31 cellular contexts compared by ENCODE assay signal in the genomic region with DNA sequence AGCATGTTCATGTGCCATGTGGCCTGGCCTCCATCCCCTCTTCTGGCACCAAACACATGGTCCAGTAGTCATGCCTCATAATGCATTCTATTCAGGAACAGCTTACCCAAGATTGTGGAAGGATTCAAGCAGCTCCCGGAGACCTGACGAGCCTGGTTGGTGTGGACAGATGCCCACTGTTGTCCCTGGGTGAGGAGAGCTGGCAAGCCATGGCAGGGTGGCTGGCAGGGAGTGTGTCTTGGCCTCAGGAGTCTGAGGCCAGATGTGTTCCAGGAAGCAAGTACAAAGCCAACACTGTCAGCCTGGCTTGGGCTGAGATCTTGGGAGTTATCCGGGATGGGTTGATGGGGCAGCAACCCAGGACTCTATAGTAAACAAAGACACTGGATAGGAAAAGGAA. TPM values are rescaled to one million over a fixed set of nuclear protein-coding genes. Genes with fewer than 3 reads are reported as not detected.
A peak's percentile ranks its signal among the peaks of the same experiment; 100 is the strongest.
DNase-seq lines count a peak whose midpoint lies in the region; ATAC-seq and TF ChIP-seq lines count a peak whose summit lies in the region.
"Had no signal": no experiment of that assay in that cellular context is flagged by ENCODE, and none has a peak within 500 bp of the region (broad histone marks: within the 10 kb centered on the region; RNA-seq: fewer than 3 reads in every experiment).

No MANE protein-coding gene starts in this region.

- no peak for DNase-seq in left ventricle myocardium inferior
- no peak for DNase-seq in cardiac septum (ENCODE audit: low spot score)
- DNase-seq in dorsolateral prefrontal cortex, result peak in 4 of 10 donors; percentile 38 to 58 (median 44)
- peak; percentile 53 for DNase-seq in midbrain (lab: John Stamatoyannopoulos, UW)
- DNase-seq in GM23338 (ENCODE audit: low spot score), result no peak
- no peak for DNase-seq in GM13977 (ENCODE audit: low spot score)
- DNase-seq: activated CD4-positive, alpha-beta T cell treated with anti-CD3 and anti-CD28 coated beads for 4 hours; BE2C; DMS53; foreskin melanocyte; Kasumi-1; left lung; MV-4-11; NCI-H1436; NCI-H2081; NCI-H226; SJCRH30; stimulated activated CD4-positive, alpha-beta T cell treated with anti-CD3 and anti-CD28 coated beads, Interleukin-15, amount 100 ng/mL, for 24 hours; stimulated activated CD4-positive, alpha-beta T cell treated with anti-CD3 and anti-CD28 coated beads, Interleukin-4, amount 100 ng/mL, for 4 hours; T1000; trophoblast cell had no signal

- intact Hi-C loops in left ventricle myocardium inferior (cut with micrococcal nuclease) (no loop called here), cardiac septum (cut with DNase I) (loop anchor here (5.0 kb wide), 1 partner anchor 247 kb away; no protein-coding TSS in a partner anchor), dorsolateral prefrontal cortex (cut with DNase I) (no loop called here)

- ATAC-seq in HG03457 (IDR thresholded peaks at IDR 0.05; ENCODE audit: unreplicated experiment) (no peak), GM23338 (no peak)
- ATAC-seq: HCT116, HepG2, left lung had no signal

- no peak overlapping the region for H3K27ac Mint-ChIP-seq in GM23338
- H3K27ac Mint-ChIP-seq: activated naive CD8-positive, alpha-beta T cell had no signal

- H3K27me3 ChIP-seq in left ventricle myocardium inferior (ENCODE audit: low read depth) (peaks cover 4% of the 10 kb centered on the region), dorsolateral prefrontal cortex (no peaks in the 10 kb centered on the region), GM23338 (ENCODE audit: insufficient read depth) (no peaks in the 10 kb centered on the region)
- H3K27me3 ChIP-seq: BE2C, cardiac muscle cell, esophagus muscularis mucosa, left lung, neutrophil, SJCRH30 had no signal

- H4K20me1 ChIP-seq in GM23338 (replicated peaks; ENCODE audit: insufficient read depth), result no peaks in the 10 kb centered on the region

- no peaks in the 10 kb centered on the region for H3K9me3 ChIP-seq in left ventricle myocardium inferior (replicated peaks)
- H3K9me3 ChIP-seq: BE2C, esophagus muscularis mucosa, left lung, neutrophil, SJCRH30 had no signal

- peak overlapping the region; percentile 90 for H3K27ac ChIP-seq in left ventricle myocardium inferior (replicated peaks)
- peak overlapping the region in 55 of 59 donors; percentile 15 to 99 (median 74) for H3K27ac ChIP-seq in dorsolateral prefrontal cortex
- H3K27ac ChIP-seq in temporal lobe (ENCODE audit: low read depth, low read length), result peak overlapping the region; percentile 40
- H3K27ac ChIP-seq in GM23338 (ENCODE audit: low read depth), result no peak overlapping the region
- H3K27ac ChIP-seq: cardiac muscle cell, esophagus muscularis mucosa, left lung, neutrophil, SJCRH30, VCaP had no signal

- no peaks in the 10 kb centered on the region for H3K36me3 Mint-ChIP-seq in GM23338 (ENCODE audit: low read depth)
- H3K36me3 Mint-ChIP-seq: activated naive CD8-positive, alpha-beta T cell had no signal

- H3K36me3 ChIP-seq in left ventricle myocardium inferior, result no peaks in the 10 kb centered on the region
- no peaks in the 10 kb centered on the region for H3K36me3 ChIP-seq in GM23338 (ENCODE audit: insufficient read depth)
- H3K36me3 ChIP-seq: BE2C, cardiac muscle cell, esophagus muscularis mucosa, left lung, neutrophil, SJCRH30 had no signal

- H3K4me1 ChIP-seq in left ventricle myocardium inferior (peaks cover 46% of the 10 kb centered on the region), GM23338 (ENCODE audit: insufficient read depth) (peaks cover 14% of the 10 kb centered on the region)
- H3K4me1 ChIP-seq: left lung had no signal

- peaks cover 22% of the 10 kb centered on the region for H3K4me1 Mint-ChIP-seq in GM23338

- H3K27me3 Mint-ChIP-seq in GM23338 (ENCODE audit: insufficient read depth, low read depth, poor library complexity), result peaks cover 14% of the 10 kb centered on the region

- TF ChIP-seq CTCF in left ventricle myocardium inferior (IDR thresholded peaks at IDR 0.05; ENCODE audit: borderline replicate concordance) (no peak), dorsolateral prefrontal cortex (IDR thresholded peaks at IDR 0.05 in 54 of 56, conservative IDR thresholded peaks at IDR 0.05 in 2 of 56; ENCODE audit: low read depth in 1 of 56, partially characterized antibody in 56 of 56) (no peak), GM23338 (conservative IDR thresholded peaks at IDR 0.05; ENCODE audit: low read depth in 2 of 2) (no peak), GM13977 (IDR thresholded peaks at IDR 0.05; ENCODE audit: extremely low read depth, insufficient read depth, missing control alignments) (no peak)

- no peak overlapping the region for H2AFZ ChIP-seq in GM23338

- no peak overlapping the region for H3K4me3 ChIP-seq in left ventricle myocardium inferior
- H3K4me3 ChIP-seq in dorsolateral prefrontal cortex, result no peak overlapping the region
- H3K4me3 ChIP-seq in GM23338, result no peak overlapping the region
- H3K4me3 ChIP-seq: cardiac muscle cell, esophagus muscularis mucosa, left lung, SJCRH30 had no signal

- no peak overlapping the region for H3K4me3 Mint-ChIP-seq in GM23338
- H3K4me3 Mint-ChIP-seq: activated naive CD8-positive, alpha-beta T cell had no signal

- no peaks in the 10 kb centered on the region for H3K9me3 Mint-ChIP-seq in GM23338

- no peaks in the 10 kb centered on the region for H3K79me2 ChIP-seq in GM23338 (replicated peaks; ENCODE audit: insufficient read depth)

- H3K9me2 ChIP-seq in GM23338 (ENCODE audit: insufficient read depth), result no peaks in the 10 kb centered on the region

- in situ Hi-C loops in GM13977 (cut with MboI; ENCODE audit: low pct_unique_long_range_greater_than_20kb, low sequenced_read_pairs, unreplicated experiment), result no loop called here

- H3F3A ChIP-seq in GM23338 (replicated peaks; ENCODE audit: low read depth), result no peaks in the 10 kb centered on the region

- no peak overlapping the region for H3K4me2 ChIP-seq in GM23338

RNA-seq across cellular contexts. Expression of gene FABP3, which starts 7.3 kb away (rescaled TPM):
- total RNA-seq in left ventricle myocardium inferior, result 4,737 TPM
- total RNA-seq in cardiac septum, result 3,048 TPM
- 100 to 1,000 TPM in 40 of 120 experiments, 10 to 100 TPM in 80; 26.6 to 202 (median 90.7) TPM for total RNA-seq in dorsolateral prefrontal cortex
- total RNA-seq in temporal lobe, result 88.0 TPM
- total RNA-seq in GM23338 (2014; rRNA removed; shearing (Covaris generic)), result 19.3 and 27.9 TPM in 2 replicates
- 50.0 and 50.2 TPM in 2 replicates for polyA plus RNA-seq in GM23338 (2016; fragmentation: Nextera tagmentation; extraction: Ambion mirVana)
- total RNA-seq: activated CD8-positive, alpha-beta memory T cell treated with anti-CD3 and anti-CD28 coated beads for 36 hours had no signal

RNA-seq across cellular contexts. Expression of gene SERINC2, which starts 32.8 kb away (rescaled TPM):
- total RNA-seq in left ventricle myocardium inferior (1.6 TPM), cardiac septum (2.8 TPM), dorsolateral prefrontal cortex (1 to 10 TPM in 37 of 120 experiments, under 1 TPM in 79, not detected in 4; 0.19 to 2.7 (median 0.81) TPM), temporal lobe (0.49 TPM)
- total RNA-seq in GM23338 (2014; rRNA removed; shearing (Covaris generic)), result 18.8 and 20.5 TPM in 2 replicates
- polyA plus RNA-seq in GM23338 (2016; fragmentation: Nextera tagmentation; extraction: Ambion mirVana), result 22.5 and 23.3 TPM in 2 replicates

Comparison
In these comparisons a context has a peak if more than half of its experiments do, and no peak if none do; other contexts are left out.
1. RNA of gene FABP3, which starts 7.3 kb away (total RNA-seq): 4,737 TPM in left ventricle myocardium inferior (single experiment) and 3,048 TPM in cardiac septum (single experiment); 26.6 to 202 TPM in dorsolateral prefrontal cortex, 88.0 TPM in temporal lobe (single experiment) and 19.3 to 27.9 TPM in GM23338; every median in the first group is over 10 times any median in the second.